In genomic region chr3:171379281-171379680, GRCh38 we compare ENCODE assay signal across 20 cellular contexts.
A peak's percentile ranks its signal among the peaks of the same experiment; 100 is the strongest.
DNase-seq lines count a peak whose midpoint lies in the region; ATAC-seq, FAIRE-seq and TF ChIP-seq lines count a peak whose summit lies in the region.
"Had no signal": no experiment of that assay in that cellular context is flagged by ENCODE, and none has a peak within 500 bp of the region (broad histone marks: within the 10 kb centered on the region; RNA-seq: fewer than 3 reads in every experiment).

No MANE protein-coding gene starts in this region.

- H3K9me2 ChIP-seq in GM23248 (ENCODE audit: insufficient read depth), result no peaks in the 10 kb centered on the region

- H3K9me3 ChIP-seq in GM23248 (ENCODE audit: low read depth) (no peaks in the 10 kb centered on the region), astrocyte (ENCODE audit: insufficient read depth, low read depth, low read length) (no peaks in the 10 kb centered on the region), upper lobe of right lung (no peaks in the 10 kb centered on the region), mucosa of descending colon (no peaks in the 10 kb centered on the region)
- H3K9me3 ChIP-seq: ascending aorta, tibial artery had no signal

- no peaks in the 10 kb centered on the region for H3K36me3 ChIP-seq in GM23248 (ENCODE audit: low read depth)
- H3K36me3 ChIP-seq in astrocyte (ENCODE audit: insufficient read depth, low read length), result no peaks in the 10 kb centered on the region
- H3K36me3 ChIP-seq in upper lobe of right lung, result no peaks in the 10 kb centered on the region
- no peaks in the 10 kb centered on the region for H3K36me3 ChIP-seq in mucosa of descending colon (ENCODE audit: low read depth)
- H3K36me3 ChIP-seq: ascending aorta, tibial artery, WERI-Rb-1 had no signal

- H3K9me3 Mint-ChIP-seq in astrocyte (ENCODE audit: unreplicated experiment), result no peaks in the 10 kb centered on the region
- H3K9me3 Mint-ChIP-seq: activated CD8-positive, alpha-beta T cell treated with anti-CD3 and anti-CD28 coated beads for 36 hours; activated naive CD4-positive, alpha-beta T cell treated with anti-CD3 and anti-CD28 coated beads, Interleukin-2, amount 10 ng/mL, durations not matched to agents 7 days and 5 days; activated T-cell treated with anti-CD3 and anti-CD28 coated beads, Interleukin-2, amount 50 U/mL, for 24 hours; dendritic cell treated with granulocyte-macrophage colony-stimulating factor and Interleukin-4, amounts not matched to agents 40 ng/mL and 50 ng/mL, for 4 days; naive B cell; T-cell had no signal

- H3K9ac ChIP-seq in GM23248 (no peak overlapping the region; the same call in 1 of the 2 replicates), astrocyte (ENCODE audit: low read length) (no peak overlapping the region)

- H3K4me1 ChIP-seq in GM23248 (ENCODE audit: insufficient read depth) (peaks cover 43% of the 10 kb centered on the region), astrocyte (ENCODE audit: insufficient read depth, low read length) (peaks cover 34% of the 10 kb centered on the region), upper lobe of right lung (peaks cover 22% of the 10 kb centered on the region), mucosa of descending colon (ENCODE audit: low read depth) (no peaks in the 10 kb centered on the region)

- peaks cover 39% of the 10 kb centered on the region for H3K4me1 Mint-ChIP-seq in astrocyte (ENCODE audit: low read depth, unreplicated experiment)
- H3K4me1 Mint-ChIP-seq: naive B cell had no signal

- intact Hi-C loops in upper lobe of right lung (cut with DNase I) (no loop called here), mucosa of descending colon (cut with DNase I, micrococcal nuclease) (no loop called here), cardiac septum (cut with DNase I) (no loop called here)

- FAIRE-seq in astrocyte (lab: Jason Lieb, UNC), result no peak
- FAIRE-seq: H1 had no signal

- peaks cover 32% of the 10 kb centered on the region for H3F3A ChIP-seq in GM23248 (ENCODE audit: insufficient read depth)

- H3K4me3 ChIP-seq in GM23248, result no peak overlapping the region
- H3K4me3 ChIP-seq in astrocyte (ENCODE audit: insufficient read depth, low read depth, low read length), result no peak overlapping the region
- no peak overlapping the region for H3K4me3 ChIP-seq in upper lobe of right lung
- H3K4me3 ChIP-seq in mucosa of descending colon, result no peak overlapping the region
- H3K4me3 ChIP-seq: ascending aorta, tibial artery had no signal

- peak overlapping the region; percentile 66 for H3K27ac Mint-ChIP-seq in astrocyte (ENCODE audit: unreplicated experiment)
- H3K27ac Mint-ChIP-seq: activated CD8-positive, alpha-beta T cell treated with anti-CD3 and anti-CD28 coated beads for 36 hours; activated naive CD4-positive, alpha-beta T cell treated with anti-CD3 and anti-CD28 coated beads, Interleukin-2, amount 10 ng/mL, durations not matched to agents 7 days and 5 days; activated T-cell treated with anti-CD3 and anti-CD28 coated beads, Interleukin-2, amount 50 U/mL, for 24 hours; dendritic cell treated with granulocyte-macrophage colony-stimulating factor and Interleukin-4, amounts not matched to agents 40 ng/mL and 50 ng/mL, for 4 days; naive B cell; T-cell had no signal

- 57 to 67% methylated on average over 1 of the region's 1 CpG for WGBS in GM23248 (ENCODE audit: low coverage in 1 of 2, low lambda C conversion rate in 2 of 2, missing lambda C conversion rate in 2 of 2), 2 experiments

- no peaks in the 10 kb centered on the region for H3K27me3 Mint-ChIP-seq in astrocyte (ENCODE audit: low read depth, unreplicated experiment)
- H3K27me3 Mint-ChIP-seq: activated CD8-positive, alpha-beta T cell treated with anti-CD3 and anti-CD28 coated beads for 36 hours; activated naive CD4-positive, alpha-beta T cell treated with anti-CD3 and anti-CD28 coated beads, Interleukin-2, amount 10 ng/mL, durations not matched to agents 7 days and 5 days; activated T-cell treated with anti-CD3 and anti-CD28 coated beads, Interleukin-2, amount 50 U/mL, for 24 hours; dendritic cell treated with granulocyte-macrophage colony-stimulating factor and Interleukin-4, amounts not matched to agents 40 ng/mL and 50 ng/mL, for 4 days; T-cell had no signal

- H3K79me2 ChIP-seq in GM23248 (ENCODE audit: insufficient read depth), result no peaks in the 10 kb centered on the region
- peaks cover 10% of the 10 kb centered on the region for H3K79me2 ChIP-seq in astrocyte (ENCODE audit: insufficient read depth, low read length)

- H4K20me1 ChIP-seq in GM23248 (ENCODE audit: insufficient read depth), result no peaks in the 10 kb centered on the region
- peaks cover 8% of the 10 kb centered on the region for H4K20me1 ChIP-seq in astrocyte (ENCODE audit: insufficient read depth, low read length)

- H3K27ac ChIP-seq in GM23248 (no peak overlapping the region), astrocyte (ENCODE audit: low read depth, low read length) (no peak overlapping the region), upper lobe of right lung (no peak overlapping the region)
- H3K27ac ChIP-seq: ascending aorta, HL-60, tibial artery, WERI-Rb-1 had no signal

- in situ Hi-C loops in GM23248 (cut with MboI), result no loop called here

- TF ChIP-seq CTCF in astrocyte (IDR thresholded peaks at IDR 0.05; ENCODE audit: insufficient read depth, low read depth, low read length), result no peak
- TF ChIP-seq CTCF in upper lobe of right lung (IDR thresholded peaks at IDR 0.05), result no peak
- no peak for TF ChIP-seq CTCF in mucosa of descending colon (IDR thresholded peaks at IDR 0.05)

- no peak for ATAC-seq in upper lobe of right lung
- ATAC-seq in mucosa of descending colon, result no peak
- ATAC-seq: activated CD8-positive, alpha-beta T cell treated with anti-CD3 and anti-CD28 coated beads for 36 hours; T-cell had no signal

- H3K4me2 ChIP-seq in GM23248 (ENCODE audit: unreplicated experiment), result no peak overlapping the region
- H3K4me2 ChIP-seq in astrocyte (ENCODE audit: low read length), result no peak overlapping the region

- DNase-seq in AG08395 (ENCODE audit: low spot score) (peak; percentile 19), GM23248 (peak; percentile 56), astrocyte (ENCODE audit: low read depth) (peak; percentile 58), kidney glomerular epithelial cell (lab: John Stamatoyannopoulos, UW) (peak; percentile 64), upper lobe of right lung (no peak), NCI-H69 (lab: John Stamatoyannopoulos, UW) (no peak), mucosa of descending colon (no peak), cardiac septum (ENCODE audit: low spot score) (no peak)
- DNase-seq: activated CD8-positive, alpha-beta T cell treated with anti-CD3 and anti-CD28 coated beads for 36 hours; activated naive CD4-positive, alpha-beta T cell treated with anti-CD3 and anti-CD28 coated beads, Interleukin-2, amount 10 ng/mL, durations not matched to agents 7 days and 5 days; activated T-cell treated with anti-CD3 and anti-CD28 coated beads, Interleukin-2, amount 50 U/mL, for 24 hours; naive B cell; NCI-H2029; T-cell; tibial artery; WERI-Rb-1 had no signal

- H3K27me3 ChIP-seq in GM23248 (replicated peaks; ENCODE audit: insufficient read depth) (no peaks in the 10 kb centered on the region), astrocyte (ENCODE audit: insufficient read depth, low read length) (no peaks in the 10 kb centered on the region), upper lobe of right lung (no peaks in the 10 kb centered on the region)
- H3K27me3 ChIP-seq: ascending aorta, tibial artery had no signal

- H3K36me3 Mint-ChIP-seq in astrocyte (ENCODE audit: low read depth, unreplicated experiment), result peaks cover 4% of the 10 kb centered on the region
- H3K36me3 Mint-ChIP-seq: activated naive CD4-positive, alpha-beta T cell treated with anti-CD3 and anti-CD28 coated beads, Interleukin-2, amount 10 ng/mL, durations not matched to agents 7 days and 5 days; naive B cell; T-cell had no signal

- no peak overlapping the region for H2AFZ ChIP-seq in GM23248
- no peak overlapping the region for H2AFZ ChIP-seq in astrocyte (ENCODE audit: low read depth, low read length)

- H3K4me3 Mint-ChIP-seq in astrocyte (ENCODE audit: unreplicated experiment), result no peak overlapping the region
- H3K4me3 Mint-ChIP-seq: activated CD8-positive, alpha-beta T cell treated with anti-CD3 and anti-CD28 coated beads for 36 hours; activated naive CD4-positive, alpha-beta T cell treated with anti-CD3 and anti-CD28 coated beads, Interleukin-2, amount 10 ng/mL, durations not matched to agents 7 days and 5 days; activated T-cell treated with anti-CD3 and anti-CD28 coated beads, Interleukin-2, amount 50 U/mL, for 24 hours; dendritic cell treated with granulocyte-macrophage colony-stimulating factor and Interleukin-4, amounts not matched to agents 40 ng/mL and 50 ng/mL, for 4 days; naive B cell; T-cell had no signal

Comparison
In these comparisons a context has a peak if more than half of its experiments do, and no peak if none do; other contexts are left out.
1. DNase-seq: peak in AG08395 (single experiment), GM23248 (single experiment), astrocyte (single experiment) and kidney glomerular epithelial cell (single experiment); none in upper lobe of right lung (single experiment), NCI-H69 (single experiment), mucosa of descending colon (0 of 3) and cardiac septum (single experiment).